Comparison of ENCODE assay signal across 21 cellular contexts in genomic region chr2:240987588-240987987, GRCh38. TPM values are rescaled to one million over a fixed set of nuclear protein-coding genes. Genes with fewer than 3 reads are reported as not detected.
DNase-seq lines count a peak whose midpoint lies in the region; ATAC-seq, FAIRE-seq and TF ChIP-seq lines count a peak whose summit lies in the region.
"Had no signal": no experiment of that assay in that cellular context is flagged by ENCODE, and none has a peak within 500 bp of the region (broad histone marks: within the 10 kb centered on the region; RNA-seq: fewer than 3 reads in every experiment).

No MANE protein-coding gene starts in this region.

- TF ChIP-seq EP300 in A549 (IDR thresholded peaks at IDR 0.05), result no peak

- no peaks in the 10 kb centered on the region for H3K4me1 Mint-ChIP-seq in WTC11
- H3K4me1 Mint-ChIP-seq: GM23338 had no signal

- no peaks in the 10 kb centered on the region for H3K79me2 ChIP-seq in hepatocyte
- H3K79me2 ChIP-seq: parathyroid adenoma had no signal

- H3K9me3 ChIP-seq in A549, result no peaks in the 10 kb centered on the region
- H3K9me3 ChIP-seq in hepatocyte (ENCODE audit: low read depth), result no peaks in the 10 kb centered on the region
- H3K9me3 ChIP-seq: Caco-2 had no signal

- FAIRE-seq in A549 (lab: Jason Lieb, UNC), result no peak
- FAIRE-seq: astrocyte, islet of Langerhans had no signal

- no peak overlapping the region for H3K4me3 Mint-ChIP-seq in WTC11
- H3K4me3 Mint-ChIP-seq: activated B cell treated with CpG ODN at 0.5 μM for 24 hours, GM23338 had no signal

- CTCF ChIA-PET in A549 (lab: Yijun Ruan, JAX), result interaction anchor here (1.2 to 3.1 kb wide), 4 partner anchors 22 to 136 kb away, joined by 3 to 27 read pairs (median 3); no protein-coding TSS in a partner anchor
- CTCF ChIA-PET in WTC11 (lab: Charles Lee), result no interaction called here

- H3K9me2 ChIP-seq in hepatocyte (replicated peaks; ENCODE audit: insufficient read depth), result no peaks in the 10 kb centered on the region

- TF ChIP-seq RAD21 in A549 (conservative IDR thresholded peaks at IDR 0.05 in 1 of 2, IDR thresholded peaks at IDR 0.05 in 1 of 2), result no peak

- POLR2A ChIA-PET in A549 (lab: Yijun Ruan, JAX) (no interaction called here), WTC11 (lab: Charles Lee) (no interaction called here)

- H3K4me1 ChIP-seq in A549 (peaks cover 40% of the 10 kb centered on the region), hepatocyte (ENCODE audit: insufficient read depth) (peaks cover 14% of the 10 kb centered on the region)
- H3K4me1 ChIP-seq: Caco-2, parathyroid adenoma had no signal

- no peak overlapping the region for H3K4me3 ChIP-seq in A549
- no peak overlapping the region for H3K4me3 ChIP-seq in hepatocyte
- H3K4me3 ChIP-seq: GM23338 had no signal

- peak overlapping the region; percentile 48 to 80; a peak in 5 of 6 replicates for H3K27ac ChIP-seq in A549
- H3K27ac ChIP-seq in hepatocyte, result peak overlapping the region; percentile 48
- H3K27ac ChIP-seq: parathyroid adenoma had no signal

- no peak overlapping the region for H3K27ac Mint-ChIP-seq in WTC11
- H3K27ac Mint-ChIP-seq: activated B cell treated with CpG ODN at 0.5 μM for 24 hours; activated T-helper 2 cell treated with anti-CD3 and anti-CD28 coated beads, Interferon-gamma antibody, Interleukin-2, Interleukin-4, amounts not matched to agents 10 μg/mL and 5 μg/mL and 100 μg/mL, durations not matched to agents 14 hours and 24 hours and 36 hours; GM23338 had no signal

- no peaks in the 10 kb centered on the region for H4K20me1 ChIP-seq in hepatocyte (ENCODE audit: insufficient read depth, poor library complexity, severe bottlenecking)

- TF ChIP-seq CTCF in A549 (IDR thresholded peaks at IDR 0.05) (no peak), WTC11 (IDR thresholded peaks at IDR 0.05) (no peak), hepatocyte (IDR thresholded peaks at IDR 0.05; ENCODE audit: poor library complexity) (no peak)

- H3K4me2 ChIP-seq in A549 (peak overlapping the region; percentile 67), hepatocyte (peak overlapping the region; percentile 59)
- H3K4me2 ChIP-seq: GM23338 had no signal

- no peaks in the 10 kb centered on the region for H3K9me3 Mint-ChIP-seq in WTC11
- H3K9me3 Mint-ChIP-seq: activated B cell treated with CpG ODN at 0.5 μM for 24 hours; activated T-helper 2 cell treated with anti-CD3 and anti-CD28 coated beads, Interferon-gamma antibody, Interleukin-2, Interleukin-4, amounts not matched to agents 10 μg/mL and 5 μg/mL and 100 μg/mL, durations not matched to agents 14 hours and 24 hours and 36 hours; GM23338 had no signal

- no peaks in the 10 kb centered on the region for H3K36me3 Mint-ChIP-seq in WTC11

- WGBS in A549 (ENCODE audit: missing lambda C conversion rate), result 80% methylated on average over 3 of the region's 6 CpGs
- WGBS in hepatocyte (ENCODE audit: low lambda C conversion rate, missing lambda C conversion rate), result 84% methylated on average over 6 of the region's 6 CpGs

- H3K36me3 ChIP-seq in hepatocyte (replicated peaks; ENCODE audit: insufficient read depth, low read depth), result no peaks in the 10 kb centered on the region

- peaks cover 7% of the 10 kb centered on the region for H3K27me3 ChIP-seq in hepatocyte

- DNase-seq in A549 (ENCODE audit: low read depth in 1 of 2, low spot score in 1 of 2) (no peak), WTC11 (ENCODE audit: low spot score) (peak; percentile 5), hepatocyte (ENCODE audit: low spot score) (no peak), posterior vena cava (ENCODE audit: low spot score) (peak; percentile 66), hepatic stellate cell (ENCODE audit: low spot score) (no peak)
- no peak for DNase-seq in stimulated activated CD4-positive, alpha-beta T cell treated with anti-CD3 and anti-CD28 coated beads, Interleukin-15, amount 100 ng/mL, for 24 hours
- DNase-seq: Karpas-422; NCI-H1105 treated with DMSO at 0.1 percent for 48 hours; NCI-H2171; RPMI8226; stimulated activated CD4-positive, alpha-beta T cell treated with anti-CD3 and anti-CD28 coated beads, Interleukin-12 subunit alpha, Interleukin-12 subunit beta, amount 100 ng/mL, for 4 hours; stimulated activated naive CD4-positive, alpha-beta T cell treated with Interleukin-2 at 50 U/mL for 16 hours had no signal

- intact Hi-C loops in posterior vena cava (cut with DNase I), result no loop called here

- peaks cover 2% of the 10 kb centered on the region; the same call in 1 of the 2 replicates for H3K27me3 Mint-ChIP-seq in WTC11 (ENCODE audit: low read depth)

- no peak for TF ChIP-seq POLR2A in A549 (IDR thresholded peaks at IDR 0.05; ENCODE audit: low read length)

- ATAC-seq in A549 (no peak), WTC11 (no peak), HG02885 (IDR thresholded peaks at IDR 0.05; ENCODE audit: poor library complexity, unreplicated experiment) (no peak), HG02571 (IDR thresholded peaks at IDR 0.05; ENCODE audit: unreplicated experiment) (no peak)
- ATAC-seq: GM23338 had no signal

- no peak overlapping the region for H2AFZ ChIP-seq in hepatocyte
- H2AFZ ChIP-seq: GM23338, parathyroid adenoma had no signal

TF ChIP-seq in A549, 52 proteins besides CTCF, POLR2A, EP300 and RAD21:
- TF ChIP-seq CBX8 (IDR thresholded peaks at IDR 0.05), result no peak
- TF ChIP-seq PHF8 (IDR thresholded peaks at IDR 0.05; ENCODE audit: borderline replicate concordance, low read depth), result no peak
- TF ChIP-seq CHD2 (IDR thresholded peaks at IDR 0.05; ENCODE audit: low read length, partially characterized antibody), result no peak
- TF ChIP-seq ATOH8 (CRISPR knock-in tag; IDR thresholded peaks at IDR 0.05; ENCODE audit: low read depth), result no peak
- no peak for TF ChIP-seq FOSB (CRISPR knock-in tag; IDR thresholded peaks at IDR 0.05)

TF ChIP-seq in WTC11, 78 proteins besides CTCF, POLR2A, EP300 and RAD21:
- TF ChIP-seq SP1 (CRISPR knock-in tag; conservative IDR thresholded peaks at IDR 0.05) (no peak), MAX (CRISPR knock-in tag; IDR thresholded peaks at IDR 0.05) (no peak), AR (CRISPR knock-in tag; IDR thresholded peaks at IDR 0.05) (no peak), CREB1 (CRISPR knock-in tag; IDR thresholded peaks at IDR 0.05) (no peak), ZNF416 (CRISPR knock-in tag; IDR thresholded peaks at IDR 0.05) (no peak), GRHL2 (CRISPR knock-in tag; IDR thresholded peaks at IDR 0.05; ENCODE audit: insufficient replicate concordance, severe bottlenecking) (no peak), PRRX2 (CRISPR knock-in tag; IDR thresholded peaks at IDR 0.05) (no peak), ZNF281 (CRISPR knock-in tag; IDR thresholded peaks at IDR 0.05) (no peak), CREM (CRISPR knock-in tag; IDR thresholded peaks at IDR 0.05) (no peak), ZNF317 (CRISPR knock-in tag; IDR thresholded peaks at IDR 0.05; ENCODE audit: borderline replicate concordance, low read depth) (no peak)

RNA-seq across cellular contexts. Expression of gene SNED1, which starts 10.8 kb away (rescaled TPM):
- polyA plus RNA-seq in A549 (2011; rRNA removed) (0.21 and 0.34 TPM in 2 replicates), A549 (2017; fragmentation: RNase III; extraction: RNeasy Plus Mini Kit Qiagen cat#74134 plus additional on column Dnase treatment) (0.13 to 0.21 TPM (median 0.15 TPM) in 3 replicates), hepatocyte (3.7 and 4.6 TPM in 2 replicates)
- 0.50 and 0.53 TPM in 2 replicates for polyA plus RNA-seq in A549 (2012; cell fraction: cytosol; rRNA removed)
- polyA plus RNA-seq in A549 (2012; cell fraction: nucleus; rRNA removed), result 1.1 and 1.4 TPM in 2 replicates
- 0.79 and 0.92 TPM in 2 replicates for polyA minus RNA-seq in A549 (2011; rRNA and poly(A)+ RNA removed)
- total RNA-seq in WTC11 (2021) (2.5 to 3.2 TPM (median 2.7 TPM) in 3 replicates), hepatocyte (3.5 and 6.5 TPM in 2 replicates), posterior vena cava (10 to 100 TPM; 39.7 to 62.7 TPM)
- total RNA-seq: Caco-2 had no signal

Comparison
In these comparisons a context has a peak if more than half of its experiments do, and no peak if none do; other contexts are left out.
1. DNase-seq: peak in WTC11 (single experiment) and posterior vena cava (single experiment); none in A549 (0 of 2), hepatocyte (single experiment), hepatic stellate cell (single experiment) and stimulated activated CD4-positive, alpha-beta T cell treated with anti-CD3 and anti-CD28 coated beads, Interleukin-15, amount 100 ng/mL, for 24 hours (single experiment).